1 cellular context compared by ENCODE assay signal in genomic region chr12:113185180-113186032, GRCh38.
TF ChIP-seq lines count a peak whose summit lies in the region.

Gene DDX54, minus strand, starts transcription at chr12:113185478. Its CDS starts 27 bp downstream, at chr12:113185451.
Gene RITA1, plus strand, starts transcription at chr12:113185721. Its CDS starts 1,026 bp downstream, at chr12:113186747.

TF ChIP-seq in K562, 482 proteins besides CTCF, POLR2A, EP300 and RAD21 (continued from another document and continues in another):
- TF ChIP-seq ZNF280A (IDR thresholded peaks at IDR 0.05; ENCODE audit: low read depth, partially characterized antibody) = no peak
- TF ChIP-seq RERE (CRISPR knock-in tag; IDR thresholded peaks at IDR 0.05; ENCODE audit: borderline replicate concordance) = 0 out of 2 replicates have a peak, but pooled peaks have one; percentile 71
- no peak for TF ChIP-seq NRF1 (conservative IDR thresholded peaks at IDR 0.05 in 1 of 2, IDR thresholded peaks at IDR 0.05 in 1 of 2)
- no peak for TF ChIP-seq OTX1 (CRISPR knock-in tag; IDR thresholded peaks at IDR 0.05)
- TF ChIP-seq HLTF (IDR thresholded peaks at IDR 0.05) = no peak
- TF ChIP-seq MCM7 (IDR thresholded peaks at IDR 0.05) = no peak
- peak; percentile 63 for TF ChIP-seq POLR2AphosphoS5 (IDR thresholded peaks at IDR 0.05; ENCODE audit: control insufficient read depth, insufficient read depth, low read depth, low read length)
- TF ChIP-seq ZNF324 (CRISPR knock-in tag; IDR thresholded peaks at IDR 0.05) = no peak
- TF ChIP-seq TAF9B (IDR thresholded peaks at IDR 0.05; ENCODE audit: partially characterized antibody) = peak; percentile 96
- no peak for TF ChIP-seq KAT8 (IDR thresholded peaks at IDR 0.05; ENCODE audit: low read depth)
- no peak for TF ChIP-seq TCF15 (CRISPR knock-in tag; IDR thresholded peaks at IDR 0.05)
- TF ChIP-seq HCFC1 (IDR thresholded peaks at IDR 0.05; ENCODE audit: low read depth, low read length) = peak; percentile 36
- TF ChIP-seq MAX (CRISPR knock-in tag; IDR thresholded peaks at IDR 0.05) = peak; percentile 97
- TF ChIP-seq TCF7 (IDR thresholded peaks at IDR 0.05; ENCODE audit: borderline replicate concordance) = no peak
- TF ChIP-seq CUX1 (CRISPR knock-in tag; IDR thresholded peaks at IDR 0.05) = no peak; the same call in 1 of the 2 replicates
- no peak for TF ChIP-seq ARID3B (CRISPR knock-in tag; IDR thresholded peaks at IDR 0.05; ENCODE audit: borderline replicate concordance)
- peak; percentile 90 for TF ChIP-seq CBFA2T2 (conservative IDR thresholded peaks at IDR 0.05)
- TF ChIP-seq PRDM10 (IDR thresholded peaks at IDR 0.05; ENCODE audit: partially characterized antibody) = peak; percentile 100
- TF ChIP-seq ATF7 (IDR thresholded peaks at IDR 0.05) = peak; percentile 100
- peak; percentile 93 for TF ChIP-seq TGIF2 (CRISPR knock-in tag; IDR thresholded peaks at IDR 0.05)
- no peak for TF ChIP-seq ELK3 (CRISPR knock-in tag; IDR thresholded peaks at IDR 0.05)
- no peak; a peak in 1 of 4 replicates for TF ChIP-seq KDM4B (IDR thresholded peaks at IDR 0.05; ENCODE audit: borderline replicate concordance in 2 of 2, low read depth in 1 of 2)
- TF ChIP-seq SIN3B (IDR thresholded peaks at IDR 0.05; ENCODE audit: low read depth) = peak; percentile 63
- TF ChIP-seq ASH1L (IDR thresholded peaks at IDR 0.05; ENCODE audit: borderline replicate concordance, low read depth, partially characterized antibody) = peak; percentile 65
- peak; percentile 79 for TF ChIP-seq TFAP4 (CRISPR knock-in tag; IDR thresholded peaks at IDR 0.05; ENCODE audit: borderline replicate concordance)
- peak; percentile 18 for TF ChIP-seq ZKSCAN1 (IDR thresholded peaks at IDR 0.05; ENCODE audit: low read depth, low read length)
- no peak for TF ChIP-seq STAT5A (IDR thresholded peaks at IDR 0.05; ENCODE audit: borderline replicate concordance, low read length)
- peak; percentile 94 for TF ChIP-seq TAF7 (tag; IDR thresholded peaks at IDR 0.05)
- no peak for TF ChIP-seq ZNF12 (CRISPR knock-in tag; IDR thresholded peaks at IDR 0.05)
- TF ChIP-seq FOXP1 (CRISPR knock-in tag; IDR thresholded peaks at IDR 0.05) = peak; percentile 83; the same call in 1 of the 2 replicates
- no peak for TF ChIP-seq IFI16 (CRISPR knock-in tag; IDR thresholded peaks at IDR 0.05)
- peak; percentile 46 for TF ChIP-seq RBM22 (IDR thresholded peaks at IDR 0.05; ENCODE audit: low read depth, low read length, poor library complexity, severe bottlenecking)
- TF ChIP-seq ZNF449 (CRISPR knock-in tag; IDR thresholded peaks at IDR 0.05) = no peak
- TF ChIP-seq ZNF174 (CRISPR knock-in tag; IDR thresholded peaks at IDR 0.05) = no peak
- no peak; the same call in 1 of the 2 replicates for TF ChIP-seq ELF4 (CRISPR knock-in tag; IDR thresholded peaks at IDR 0.05)
- no peak for TF ChIP-seq YBX1 (IDR thresholded peaks at IDR 0.05)
- no peak for TF ChIP-seq ELF2 (CRISPR knock-in tag; IDR thresholded peaks at IDR 0.05)
- TF ChIP-seq ETV1 (tag; conservative IDR thresholded peaks at IDR 0.05; ENCODE audit: low read depth) = peak; percentile 42; the same call in 1 of the 2 replicates
